8 cellular contexts compared by ENCODE assay signal in the genomic region with DNA sequence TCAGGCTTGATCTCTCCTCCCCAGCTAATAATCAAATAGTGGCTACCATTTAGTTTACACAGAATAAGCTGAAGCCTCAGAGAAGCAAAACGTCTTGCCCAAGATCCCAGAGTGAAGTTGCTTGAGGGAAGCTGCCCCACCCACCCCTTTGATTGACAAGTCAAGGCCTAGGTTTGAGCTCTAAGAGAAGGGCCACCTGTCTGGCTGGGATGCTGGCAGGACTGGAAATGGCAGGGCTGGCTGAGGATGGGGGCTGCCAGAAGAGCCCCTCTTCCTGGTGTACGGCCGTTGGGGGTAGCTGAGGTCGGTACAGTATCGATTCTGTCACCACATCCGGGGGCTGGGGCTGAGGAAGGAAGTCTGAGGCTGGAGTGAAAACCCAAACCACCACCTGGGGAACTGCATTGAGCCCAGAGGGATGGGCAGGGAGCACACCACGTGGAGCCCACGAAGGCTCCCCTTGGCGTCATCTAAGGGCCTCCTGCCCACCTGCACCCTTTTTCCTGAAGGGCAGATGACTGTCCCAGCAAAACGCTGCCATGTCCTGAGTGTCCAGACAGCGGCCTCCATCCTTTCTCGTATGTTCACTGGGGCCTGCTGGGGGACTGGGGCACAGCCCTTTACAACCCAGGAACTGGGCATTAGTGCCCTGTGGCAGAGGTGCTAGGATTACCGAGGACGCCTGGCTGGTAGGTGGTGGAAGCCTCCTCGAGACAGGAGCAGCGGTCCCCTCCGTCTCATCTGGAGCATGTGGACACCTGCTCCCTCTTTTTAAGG. TPM values are rescaled to one million over a fixed set of nuclear protein-coding genes. Genes with fewer than 3 reads are reported as not detected.
DNase-seq lines count a peak whose midpoint lies in the region; ATAC-seq and TF ChIP-seq lines count a peak whose summit lies in the region.

No MANE protein-coding gene starts in this region.

- H3K27me3 Mint-ChIP-seq in activated CD4-positive, alpha-beta T cell treated with anti-CD3 and anti-CD28 coated beads for 36 hours: no peaks in the 10 kb centered on the region

- TF ChIP-seq CTCF in GM12864 (IDR thresholded peaks at IDR 0.05; ENCODE audit: low read depth, low read length, missing control alignments) (no peak), foreskin keratinocyte (conservative IDR thresholded peaks at IDR 0.05) (no peak)

- H3K4me1 Mint-ChIP-seq in activated CD4-positive, alpha-beta T cell treated with anti-CD3 and anti-CD28 coated beads for 36 hours: peaks cover 34% of the 10 kb centered on the region

- H3K4me3 ChIP-seq in GM12864 (ENCODE audit: low read depth, low read length) (peak overlapping the region; percentile 72), duodenal mucosa (ENCODE audit: low read depth in 1 of 2, low read length in 2 of 2) (peak overlapping the region; percentile 87 to 92)

- no peak overlapping the region for H3K27ac ChIP-seq in duodenal mucosa (ENCODE audit: low read depth, low read length)
- H3K27ac ChIP-seq in foreskin keratinocyte: no peak overlapping the region

- H3K27me3 ChIP-seq in duodenal mucosa (ENCODE audit: control insufficient read depth in 1 of 2, insufficient read depth in 2 of 2, low read length in 2 of 2) (no peaks in the 10 kb centered on the region), foreskin keratinocyte (no peaks in the 10 kb centered on the region)

- peak overlapping the region; percentile 79 to 95 for H3K9ac ChIP-seq in duodenal mucosa (ENCODE audit: low read depth in 1 of 2, low read length in 2 of 2)

- intact Hi-C loops in activated CD4-positive, alpha-beta T cell treated with anti-CD3 and anti-CD28 coated beads for 36 hours (cut with DNase I, micrococcal nuclease): loop anchor here in 1 of 2 experiments (5.0 to 10.0 kb wide), 3 partner anchors 329 to 626 kb away; partner anchors contain the start of genes DHX34, TMEM160 and ZC3H4

- peak overlapping the region; percentile 95 for H3K27ac Mint-ChIP-seq in activated CD4-positive, alpha-beta T cell treated with anti-CD3 and anti-CD28 coated beads for 36 hours

- CTCF ChIA-PET in activated CD4-positive, alpha-beta T cell treated with anti-CD3 and anti-CD28 coated beads for 36 hours (lab: Charles Lee): interaction anchor here (0.5 to 1.0 kb wide), 3 partner anchors 11 to 31 kb away, joined by 3 to 5 read pairs (median 4); no protein-coding TSS in a partner anchor

- ATAC-seq in activated CD4-positive, alpha-beta T cell treated with anti-CD3 and anti-CD28 coated beads for 36 hours: peak; percentile 16
- ATAC-seq in foreskin keratinocyte: no peak

- no peaks in the 10 kb centered on the region for H3K9me3 Mint-ChIP-seq in activated CD4-positive, alpha-beta T cell treated with anti-CD3 and anti-CD28 coated beads for 36 hours (ENCODE audit: low read depth)

- POLR2A ChIA-PET in activated CD4-positive, alpha-beta T cell treated with anti-CD3 and anti-CD28 coated beads for 36 hours (lab: Charles Lee): no interaction called here

- H3K36me3 ChIP-seq in duodenal mucosa (ENCODE audit: control insufficient read depth in 1 of 2, insufficient read depth in 2 of 2, low read length in 2 of 2): peaks cover 11 to 34% of the 10 kb centered on the region in 2 donors

- H3K4me1 ChIP-seq in duodenal mucosa (ENCODE audit: control insufficient read depth in 1 of 2, insufficient read depth in 2 of 2, low read length in 2 of 2) (peaks cover 18 to 34% of the 10 kb centered on the region in 2 donors), foreskin keratinocyte (no peaks in the 10 kb centered on the region)

- peak overlapping the region; percentile 94 for H3K4me3 Mint-ChIP-seq in activated CD4-positive, alpha-beta T cell treated with anti-CD3 and anti-CD28 coated beads for 36 hours

- in situ Hi-C loops in KBM-7 (cut with MboI; ENCODE audit: low pct_unique_long_range_greater_than_20kb, low sequenced_read_pairs): no loop called here

- H3K9me3 ChIP-seq in duodenal mucosa (ENCODE audit: control insufficient read depth in 1 of 2, low read length in 2 of 2): no peaks in the 10 kb centered on the region

- peak; percentile 75 for DNase-seq in GM12864 (ENCODE audit: low read depth)
- DNase-seq in KBM-7: peak; percentile 88
- peak; percentile 71 for DNase-seq in activated CD4-positive, alpha-beta T cell treated with anti-CD3 and anti-CD28 coated beads for 36 hours
- DNase-seq in pons (ENCODE audit: low spot score): peak; percentile 20
- no peak for DNase-seq in foreskin keratinocyte
- no peak for DNase-seq in HCEC 1CT
- no peak for DNase-seq in iPS-NIHi11 (ENCODE audit: low spot score)

- peaks cover 23% of the 10 kb centered on the region for H3K36me3 Mint-ChIP-seq in activated CD4-positive, alpha-beta T cell treated with anti-CD3 and anti-CD28 coated beads for 36 hours (ENCODE audit: low read depth)

RNA-seq across cellular contexts. Expression of gene PRKD2, which starts 1.4 kb away (rescaled TPM):
- total RNA-seq in activated CD4-positive, alpha-beta T cell treated with anti-CD3 and anti-CD28 coated beads for 36 hours: 10 to 100 TPM; 76.0 to 78.3 TPM
- total RNA-seq in foreskin keratinocyte: 40.8 and 44.6 TPM in 2 replicates
- 47.2 and 50.4 TPM in 2 replicates for polyA plus RNA-seq in foreskin keratinocyte

RNA-seq across cellular contexts. Expression of gene FKRP, which starts 27.5 kb away (rescaled TPM):
- 10 to 100 TPM; 12.1 to 16.2 TPM for total RNA-seq in activated CD4-positive, alpha-beta T cell treated with anti-CD3 and anti-CD28 coated beads for 36 hours
- 11.9 and 14.8 TPM in 2 replicates for total RNA-seq in foreskin keratinocyte
- 9.9 and 10.0 TPM in 2 replicates for polyA plus RNA-seq in foreskin keratinocyte

RNA-seq across cellular contexts. Expression of gene STRN4, which starts 27.9 kb away (rescaled TPM):
- 10 to 100 TPM; 56.4 to 56.8 TPM for total RNA-seq in activated CD4-positive, alpha-beta T cell treated with anti-CD3 and anti-CD28 coated beads for 36 hours
- 66.6 and 68.4 TPM in 2 replicates for total RNA-seq in foreskin keratinocyte
- polyA plus RNA-seq in foreskin keratinocyte: 58.0 and 58.2 TPM in 2 replicates

RNA-seq across cellular contexts. Expression of gene DACT3, which starts 57.4 kb away (rescaled TPM):
- total RNA-seq in activated CD4-positive, alpha-beta T cell treated with anti-CD3 and anti-CD28 coated beads for 36 hours: 1 to 10 TPM; 2.9 to 3.1 TPM
- total RNA-seq in foreskin keratinocyte: 0.04 TPM in 1 of 2 replicates, not detected in the other
- 0.02 and 0.06 TPM in 2 replicates for polyA plus RNA-seq in foreskin keratinocyte

Comparison
In these comparisons a context has a peak if more than half of its experiments do, and no peak if none do; other contexts are left out.
1. DNase-seq: peak in GM12864 (single experiment), KBM-7 (single experiment), activated CD4-positive, alpha-beta T cell treated with anti-CD3 and anti-CD28 coated beads for 36 hours (single experiment) and pons (single experiment); none in foreskin keratinocyte (0 of 2), HCEC 1CT (single experiment) and iPS-NIHi11 (single experiment).